In genomic region chr22:19719055-19719482, GRCh38 we compare ENCODE assay signal across 9 cellular contexts. TPM values are rescaled to one million over a fixed set of nuclear protein-coding genes. Genes with fewer than 3 reads are reported as not detected.
DNase-seq lines count a peak whose midpoint lies in the region; ATAC-seq and TF ChIP-seq lines count a peak whose summit lies in the region.
"Had no signal": no experiment of that assay in that cellular context is flagged by ENCODE, and none has a peak within 500 bp of the region (broad histone marks: within the 10 kb centered on the region; RNA-seq: fewer than 3 reads in every experiment).

No MANE protein-coding gene starts in this region.

- no peak overlapping the region for H3K27ac ChIP-seq in WERI-Rb-1

- intact Hi-C loops in left cardiac atrium (cut with DNase I), result no loop called here

- DNase-seq in NCI-H82 (lab: John Stamatoyannopoulos, UW), result peak; percentile 15
- DNase-seq in NCI-H82 treated with DMSO at 0.1 percent for 48 hours (lab: John Stamatoyannopoulos, UW; ENCODE audit: unreplicated experiment), result no peak
- DNase-seq in activated T-cell treated with anti-CD3 and anti-CD28 coated beads, Interleukin-2, amount 50 U/mL, for 4 hours, result peak; percentile 47
- peak; percentile 53 for DNase-seq in left cardiac atrium
- DNase-seq in stimulated activated naive B cell treated with anti-CD40 and anti-IgM and Interleukin-4, amounts not matched to agents 10 μg/mL and 1 μg/mL and 100 μg/mL, for 72 hours, result no peak
- DNase-seq in NAMALWA (ENCODE audit: low spot score), result no peak
- DNase-seq in WERI-Rb-1, result no peak
- DNase-seq in GM10266 (ENCODE audit: extremely low spot score), result no peak
- DNase-seq: ACHN had no signal

- H3K9me3 Mint-ChIP-seq in activated T-cell treated with anti-CD3 and anti-CD28 coated beads, Interleukin-2, amount 50 U/mL, for 4 hours, result no peaks in the 10 kb centered on the region
- H3K9me3 Mint-ChIP-seq in stimulated activated naive B cell treated with anti-CD40 and anti-IgM and Interleukin-4, amounts not matched to agents 10 μg/mL and 1 μg/mL and 100 μg/mL, for 72 hours, result no peaks in the 10 kb centered on the region

- ATAC-seq in activated T-cell treated with anti-CD3 and anti-CD28 coated beads, Interleukin-2, amount 50 U/mL, for 4 hours, result no peak
- peak; percentile 26 to 28 for ATAC-seq in left cardiac atrium
- no peak for ATAC-seq in stimulated activated naive B cell treated with anti-CD40 and anti-IgM and Interleukin-4, amounts not matched to agents 10 μg/mL and 1 μg/mL and 100 μg/mL, for 72 hours (replicated peaks)

- H3K4me3 ChIP-seq in WERI-Rb-1 (ENCODE audit: low read depth, low read length), result no peak overlapping the region

- H3K9me3 ChIP-seq in WERI-Rb-1 (ENCODE audit: severe bottlenecking), result no peaks in the 10 kb centered on the region

- H3K36me3 Mint-ChIP-seq in activated T-cell treated with anti-CD3 and anti-CD28 coated beads, Interleukin-2, amount 50 U/mL, for 4 hours (ENCODE audit: insufficient read depth), result no peaks in the 10 kb centered on the region
- H3K36me3 Mint-ChIP-seq in stimulated activated naive B cell treated with anti-CD40 and anti-IgM and Interleukin-4, amounts not matched to agents 10 μg/mL and 1 μg/mL and 100 μg/mL, for 72 hours, result peaks cover 0 to 3% of the 10 kb centered on the region in 2 donors

- peak overlapping the region; percentile 60 for H3K4me3 Mint-ChIP-seq in activated T-cell treated with anti-CD3 and anti-CD28 coated beads, Interleukin-2, amount 50 U/mL, for 4 hours
- peak overlapping the region; percentile 52 to 74 for H3K4me3 Mint-ChIP-seq in stimulated activated naive B cell treated with anti-CD40 and anti-IgM and Interleukin-4, amounts not matched to agents 10 μg/mL and 1 μg/mL and 100 μg/mL, for 72 hours

- H3K36me3 ChIP-seq in WERI-Rb-1, result peaks cover 46% of the 10 kb centered on the region

- H3K27me3 Mint-ChIP-seq in activated T-cell treated with anti-CD3 and anti-CD28 coated beads, Interleukin-2, amount 50 U/mL, for 4 hours (ENCODE audit: low read depth), result peaks cover 46% of the 10 kb centered on the region
- H3K27me3 Mint-ChIP-seq in stimulated activated naive B cell treated with anti-CD40 and anti-IgM and Interleukin-4, amounts not matched to agents 10 μg/mL and 1 μg/mL and 100 μg/mL, for 72 hours, result peaks cover 52 to 82% of the 10 kb centered on the region in 2 donors

- H3K27ac Mint-ChIP-seq in stimulated activated naive B cell treated with anti-CD40 and anti-IgM and Interleukin-4, amounts not matched to agents 10 μg/mL and 1 μg/mL and 100 μg/mL, for 72 hours, result no peak overlapping the region

- H3K27me3 ChIP-seq in WERI-Rb-1 (ENCODE audit: insufficient read depth, low read depth, severe bottlenecking), result no peaks in the 10 kb centered on the region

- TF ChIP-seq CTCF in WERI-Rb-1 (IDR thresholded peaks at IDR 0.05; ENCODE audit: low read depth, low read length) (no peak), GM10266 (IDR thresholded peaks at IDR 0.05; ENCODE audit: control insufficient read depth, insufficient read depth, low read depth, missing control alignments) (no peak)

- H3K4me1 Mint-ChIP-seq in activated T-cell treated with anti-CD3 and anti-CD28 coated beads, Interleukin-2, amount 50 U/mL, for 4 hours (ENCODE audit: low read depth), result peaks cover 15% of the 10 kb centered on the region
- peaks cover 23 to 24% of the 10 kb centered on the region in 2 donors for H3K4me1 Mint-ChIP-seq in stimulated activated naive B cell treated with anti-CD40 and anti-IgM and Interleukin-4, amounts not matched to agents 10 μg/mL and 1 μg/mL and 100 μg/mL, for 72 hours

RNA-seq across cellular contexts. Expression of gene GP1BB, which starts 4.3 kb away (rescaled TPM):
- total RNA-seq in activated T-cell treated with anti-CD3 and anti-CD28 coated beads, Interleukin-2, amount 50 U/mL, for 4 hours, result under 1 TPM in 2 of 3 donors, not detected in 1; 0.25 to 0.37 TPM
- total RNA-seq in left cardiac atrium, result not detected

RNA-seq across cellular contexts. Expression of gene SEPTIN5, which starts 4.8 kb away (rescaled TPM):
- 1 to 10 TPM in 2 of 3 donors, under 1 TPM in 1; 0.38 to 1.3 (median 1.1) TPM for total RNA-seq in activated T-cell treated with anti-CD3 and anti-CD28 coated beads, Interleukin-2, amount 50 U/mL, for 4 hours
- total RNA-seq in left cardiac atrium, result 100 to 1,000 TPM; 118 to 127 TPM

RNA-seq across cellular contexts. Expression of gene TBX1, which starts 41.5 kb away (rescaled TPM):
- not detected for total RNA-seq in activated T-cell treated with anti-CD3 and anti-CD28 coated beads, Interleukin-2, amount 50 U/mL, for 4 hours
- 1 to 10 TPM in 1 of 2 donors, under 1 TPM in 1; 0.47 to 2.4 TPM for total RNA-seq in left cardiac atrium

Comparison
In these comparisons a context has a peak if more than half of its experiments do, and no peak if none do; other contexts are left out.
1. DNase-seq: peak in NCI-H82 (single experiment), activated T-cell treated with anti-CD3 and anti-CD28 coated beads, Interleukin-2, amount 50 U/mL, for 4 hours (single experiment) and left cardiac atrium (single experiment); none in NCI-H82 treated with DMSO at 0.1 percent for 48 hours (single experiment), stimulated activated naive B cell treated with anti-CD40 and anti-IgM and Interleukin-4, amounts not matched to agents 10 μg/mL and 1 μg/mL and 100 μg/mL, for 72 hours (single experiment), NAMALWA (single experiment), WERI-Rb-1 (single experiment) and GM10266 (single experiment).
2. ATAC-seq: peak in left cardiac atrium (2 of 2); none in activated T-cell treated with anti-CD3 and anti-CD28 coated beads, Interleukin-2, amount 50 U/mL, for 4 hours (0 of 2) and stimulated activated naive B cell treated with anti-CD40 and anti-IgM and Interleukin-4, amounts not matched to agents 10 μg/mL and 1 μg/mL and 100 μg/mL, for 72 hours (0 of 2).
3. RNA of gene SEPTIN5, which starts 4.8 kb away (total RNA-seq): 118 to 127 TPM in left cardiac atrium; 0.38 to 1.3 TPM in activated T-cell treated with anti-CD3 and anti-CD28 coated beads, Interleukin-2, amount 50 U/mL, for 4 hours; every median in the first group is over 10 times any median in the second.